ENCODE assay signal across 29 cellular contexts in genomic region chr5:35124932-35125331, GRCh38.
"Had no signal": no experiment of that assay in that cellular context is flagged by ENCODE, and none has a peak within 500 bp of the region (broad histone marks: within the 10 kb centered on the region; RNA-seq: fewer than 3 reads in every experiment).

No MANE protein-coding gene starts in this region.

- H3K4me1 Mint-ChIP-seq: neural crest cell; stimulated activated naive B cell treated with anti-CD40 and anti-IgM and Interleukin-4, amounts not matched to agents 10 μg/mL and 1 μg/mL and 100 μg/mL, for 72 hours had no signal

- H3K4me3 ChIP-seq: ovary, psoas muscle, skin epidermis, stomach, thoracic aorta, thyroid gland, tibial nerve, upper lobe of left lung, vagina had no signal

- ATAC-seq: naive thymus-derived CD8-positive, alpha-beta T cell; natural killer cell treated with Interleukin-12 subunit alpha and Interleukin-12 subunit beta and Interleukin-15 and Interleukin-18, amount 100 ng/mL, for 72 hours; psoas muscle; right cardiac atrium; sciatic nerve; stimulated activated effector memory CD8-positive, alpha-beta T cell treated with anti-CD3 and anti-CD28 coated beads, Interleukin-12 subunit alpha, Interleukin-12 subunit beta, amount 100 ng/mL, for 72 hours; stimulated activated naive B cell treated with anti-CD40 and anti-IgM and Interleukin-4, amounts not matched to agents 10 μg/mL and 1 μg/mL and 100 μg/mL, for 72 hours had no signal

- H3K4me1 ChIP-seq: psoas muscle, thyroid gland, tibial nerve, upper lobe of left lung had no signal

- H3K4me3 Mint-ChIP-seq: naive thymus-derived CD8-positive, alpha-beta T cell; natural killer cell treated with Interleukin-12 subunit alpha and Interleukin-12 subunit beta and Interleukin-15 and Interleukin-18, amount 100 ng/mL, for 72 hours; nephron progenitor cell; neural crest cell; stimulated activated effector memory CD8-positive, alpha-beta T cell treated with anti-CD3 and anti-CD28 coated beads, Interleukin-12 subunit alpha, Interleukin-12 subunit beta, amount 100 ng/mL, for 72 hours; stimulated activated naive B cell treated with anti-CD40 and anti-IgM and Interleukin-4, amounts not matched to agents 10 μg/mL and 1 μg/mL and 100 μg/mL, for 72 hours; stimulated activated naive CD8-positive, alpha-beta T cell treated with anti-CD3 and anti-CD28 coated beads, Interleukin-15, Interleukin-2, amounts not matched to agents 100 ng/mL and 50 ng/mL, for 24 hours had no signal

- H3K36me3 ChIP-seq: neutrophil, ovary, stomach, thoracic aorta, thyroid gland, tibial nerve, upper lobe of left lung, vagina had no signal

- H2AFZ ChIP-seq: parathyroid adenoma had no signal

- H3K27me3 ChIP-seq: neutrophil, ovary, stomach, thyroid gland, tibial nerve, upper lobe of left lung, vagina had no signal

- H3K27ac ChIP-seq: neutrophil, ovary, parathyroid adenoma, psoas muscle, skin epidermis, stomach, thoracic aorta, thyroid gland, tibial nerve, upper lobe of left lung, vagina had no signal

- H3K9me3 Mint-ChIP-seq: naive thymus-derived CD8-positive, alpha-beta T cell; nephron progenitor cell; neural crest cell; stimulated activated effector memory CD8-positive, alpha-beta T cell treated with anti-CD3 and anti-CD28 coated beads, Interleukin-12 subunit alpha, Interleukin-12 subunit beta, amount 100 ng/mL, for 72 hours; stimulated activated naive B cell treated with anti-CD40 and anti-IgM and Interleukin-4, amounts not matched to agents 10 μg/mL and 1 μg/mL and 100 μg/mL, for 72 hours; stimulated activated naive CD8-positive, alpha-beta T cell treated with anti-CD3 and anti-CD28 coated beads, Interleukin-15, Interleukin-2, amounts not matched to agents 100 ng/mL and 50 ng/mL, for 24 hours had no signal

- DNase-seq: naive thymus-derived CD8-positive, alpha-beta T cell; nephron progenitor cell; occipital lobe; ovary; posterior cingulate gyrus; psoas muscle; right cardiac atrium; stimulated activated CD4-positive, alpha-beta T cell treated with anti-CD3 and anti-CD28 coated beads, Interleukin-15, amount 100 ng/mL, for 24 hours; stimulated activated CD4-positive, alpha-beta T cell treated with anti-CD3 and anti-CD28 coated beads, Interleukin-2, amount 100 ng/mL, for 24 hours; stimulated activated CD4-positive, alpha-beta T cell treated with anti-CD3 and anti-CD28 coated beads, Interleukin-2, amount 100 ng/mL, for 48 hours; stimulated activated CD4-positive, alpha-beta T cell treated with anti-CD3 and anti-CD28 coated beads, Interleukin-4, amount 100 ng/mL, for 24 hours; stimulated activated naive B cell treated with anti-CD40 and anti-IgM and Interleukin-4, amounts not matched to agents 10 μg/mL and 1 μg/mL and 100 μg/mL, for 72 hours; stimulated activated naive CD4-positive, alpha-beta T cell treated with Interleukin-2 at 50 U/mL for 16 hours; stomach; thyroid gland; trophoblast cell; upper lobe of left lung had no signal

- H3K9ac ChIP-seq: parathyroid adenoma had no signal

- H3K27ac Mint-ChIP-seq: naive thymus-derived CD8-positive, alpha-beta T cell; natural killer cell treated with Interleukin-12 subunit alpha and Interleukin-12 subunit beta and Interleukin-15 and Interleukin-18, amount 100 ng/mL, for 72 hours; nephron progenitor cell; progenitor cell of endocrine pancreas; stimulated activated effector memory CD8-positive, alpha-beta T cell treated with anti-CD3 and anti-CD28 coated beads, Interleukin-12 subunit alpha, Interleukin-12 subunit beta, amount 100 ng/mL, for 72 hours; stimulated activated naive B cell treated with anti-CD40 and anti-IgM and Interleukin-4, amounts not matched to agents 10 μg/mL and 1 μg/mL and 100 μg/mL, for 72 hours; stimulated activated naive CD8-positive, alpha-beta T cell treated with anti-CD3 and anti-CD28 coated beads, Interleukin-15, Interleukin-2, amounts not matched to agents 100 ng/mL and 50 ng/mL, for 24 hours had no signal

- H3K36me3 Mint-ChIP-seq: naive thymus-derived CD8-positive, alpha-beta T cell; natural killer cell treated with Interleukin-12 subunit alpha and Interleukin-12 subunit beta and Interleukin-15 and Interleukin-18, amount 100 ng/mL, for 72 hours; stimulated activated effector memory CD8-positive, alpha-beta T cell treated with anti-CD3 and anti-CD28 coated beads, Interleukin-12 subunit alpha, Interleukin-12 subunit beta, amount 100 ng/mL, for 72 hours; stimulated activated naive B cell treated with anti-CD40 and anti-IgM and Interleukin-4, amounts not matched to agents 10 μg/mL and 1 μg/mL and 100 μg/mL, for 72 hours had no signal

- H3K9me3 ChIP-seq: neutrophil, ovary, psoas muscle, stomach, thoracic aorta, thyroid gland, tibial nerve, upper lobe of left lung, vagina had no signal
